ENCODE assay signal across 8 cellular contexts in the genomic region with DNA sequence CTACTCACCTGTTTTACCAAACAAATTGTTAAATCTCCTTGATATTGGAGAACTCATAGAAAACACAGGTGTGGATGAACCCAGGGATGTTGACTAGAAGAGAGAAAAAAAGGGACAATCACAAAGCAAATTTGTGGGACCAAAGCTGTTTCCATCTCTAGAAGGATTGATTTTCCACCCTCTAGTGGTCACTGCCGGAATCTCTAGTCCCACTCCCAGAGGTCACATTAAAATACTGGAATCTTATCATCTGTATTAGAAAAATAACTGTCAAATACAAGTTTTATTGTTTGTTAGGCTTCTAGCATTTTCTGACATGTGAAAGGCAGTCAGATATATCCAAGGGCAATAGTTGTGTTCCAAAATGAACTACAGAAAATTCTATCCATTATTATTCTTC.
DNase-seq lines count a peak whose midpoint lies in the region; ATAC-seq, FAIRE-seq and TF ChIP-seq lines count a peak whose summit lies in the region.
"Not testable (repeated sequence)": the region's sequence is repeated elsewhere in the genome, so short reads cannot be mapped to it uniquely, and the experiment has no call there.

No MANE protein-coding gene starts in this region.

- not testable (repeated sequence) for DNase-seq in D721Med (ENCODE audit: insufficient read length, low spot score); MM.1S; mesothelial cell of epicardium (ENCODE audit: low spot score in 2 of 2, unreplicated experiment in 2 of 2)
- DNase-seq in SHP77 (lab: John Stamatoyannopoulos, UW) (peak; percentile 6 to 9), fibroblast of mammary gland (ENCODE audit: low read depth) (peak; percentile 21), stromal cell of bone marrow (ENCODE audit: low read depth) (peak; percentile 6)
- peak; percentile 13 for DNase-seq in activated naive CD4-positive, alpha-beta T cell treated with Interleukin-2 at 50 U/mL for 16 hours

- H3K9ac ChIP-seq in MM.1S (ENCODE audit: low read length): not testable (repeated sequence)

- not testable (repeated sequence) for FAIRE-seq in D721Med (lab: Jason Lieb, UNC)

- not testable (repeated sequence) for H3K4me3 Mint-ChIP-seq in mesothelial cell of epicardium

- not testable (repeated sequence) for H3K9me3 ChIP-seq in MM.1S (replicated peaks; ENCODE audit: insufficient read depth, low read length)

- not testable (repeated sequence) for H3K79me2 ChIP-seq in MM.1S (ENCODE audit: low read length)

- not testable (repeated sequence) for H2AFZ ChIP-seq in MM.1S (ENCODE audit: low read length)

- not testable (repeated sequence) for H3K4me1 ChIP-seq in MM.1S (ENCODE audit: low read length)

- not testable (repeated sequence) for H3K27me3 Mint-ChIP-seq in mesothelial cell of epicardium (ENCODE audit: low read depth)

- TF ChIP-seq CTCF in D721Med (IDR thresholded peaks at IDR 0.05; ENCODE audit: insufficient read depth, missing control alignments) (peak; percentile 37), MM.1S (IDR thresholded peaks at IDR 0.05; ENCODE audit: low read length) (peak; percentile 57), fibroblast of mammary gland (conservative IDR thresholded peaks at IDR 0.05; ENCODE audit: control insufficient read depth, insufficient read depth, low read depth, low read length) (peak; percentile 73), mesothelial cell of epicardium (IDR thresholded peaks at IDR 0.05; ENCODE audit: unreplicated experiment) (peak; percentile 77)

- H3F3A ChIP-seq in MM.1S (ENCODE audit: insufficient read depth, low read length): not testable (repeated sequence)

- H3K9me2 ChIP-seq in MM.1S (replicated peaks; ENCODE audit: insufficient read depth, low read length): not testable (repeated sequence)

- not testable (repeated sequence) for H3K36me3 Mint-ChIP-seq in mesothelial cell of epicardium

- H3K27ac ChIP-seq in MM.1S (ENCODE audit: low read length): not testable (repeated sequence)

- H3K36me3 ChIP-seq in MM.1S (replicated peaks; ENCODE audit: insufficient read depth, low read length): not testable (repeated sequence)

- H3K9me3 Mint-ChIP-seq in mesothelial cell of epicardium: not testable (repeated sequence)

- not testable (repeated sequence) for H3K27me3 ChIP-seq in MM.1S (replicated peaks; ENCODE audit: insufficient read depth, low read length)

- H3K4me3 ChIP-seq in MM.1S (ENCODE audit: low read length); fibroblast of mammary gland (ENCODE audit: control insufficient read depth, low read depth, low read length): not testable (repeated sequence)

- not testable (repeated sequence) for H3K4me2 ChIP-seq in MM.1S (ENCODE audit: low read depth, low read length)

- H3K4me1 Mint-ChIP-seq in mesothelial cell of epicardium: not testable (repeated sequence)

- not testable (repeated sequence) for H4K20me1 ChIP-seq in MM.1S (ENCODE audit: insufficient read depth, low read length)

- not testable (repeated sequence) for H3K27ac Mint-ChIP-seq in mesothelial cell of epicardium

- ATAC-seq in GM21786 (IDR thresholded peaks at IDR 0.05; ENCODE audit: unreplicated experiment): peak; percentile 62
